In genomic region chr4:80184791-80185756, GRCh38 we compare ENCODE assay signal across 8 cellular contexts. TPM values are rescaled to one million over a fixed set of nuclear protein-coding genes. Genes with fewer than 3 reads are reported as not detected.
A peak's percentile ranks its signal among the peaks of the same experiment; 100 is the strongest.
DNase-seq lines count a peak whose midpoint lies in the region; ATAC-seq and TF ChIP-seq lines count a peak whose summit lies in the region.

No MANE protein-coding gene starts in this region.

- H3K27me3 ChIP-seq in BE2C (peaks cover 23% of the 10 kb centered on the region), kidney epithelial cell (ENCODE audit: control insufficient read depth, insufficient read depth, low read length) (peaks cover 58% of the 10 kb centered on the region), suprapubic skin (peaks cover 61% of the 10 kb centered on the region)

- H3K4me1 ChIP-seq in BE2C (peaks cover 8% of the 10 kb centered on the region), suprapubic skin (peaks cover 39% of the 10 kb centered on the region)

- TF ChIP-seq CTCF in BE2C (IDR thresholded peaks at IDR 0.05; ENCODE audit: low read depth, low read length) (no peak), HFFc6 (IDR thresholded peaks at IDR 0.05) (no peak), kidney epithelial cell (IDR thresholded peaks at IDR 0.05; ENCODE audit: insufficient read depth, low read length, poor library complexity, severe bottlenecking) (no peak), suprapubic skin (IDR thresholded peaks at IDR 0.05) (no peak)

- no peak for TF ChIP-seq EP300 in suprapubic skin (IDR thresholded peaks at IDR 0.05)

- TF ChIP-seq POLR2A in suprapubic skin (IDR thresholded peaks at IDR 0.05) = no peak

- H3K9me3 Mint-ChIP-seq in HFFc6 = peaks cover under 1% of the 10 kb centered on the region; the same call in 1 of the 2 replicates
- no peaks in the 10 kb centered on the region for H3K9me3 Mint-ChIP-seq in activated naive CD8-positive, alpha-beta T cell treated with anti-CD3 and anti-CD28 coated beads, Interleukin-2, amount 10 ng/mL, durations not matched to agents 7 days and 5 days

- H3K4me3 Mint-ChIP-seq in HFFc6 = peak overlapping the region; percentile 99
- peak overlapping the region; percentile 93 for H3K4me3 Mint-ChIP-seq in activated naive CD8-positive, alpha-beta T cell treated with anti-CD3 and anti-CD28 coated beads, Interleukin-2, amount 10 ng/mL, durations not matched to agents 7 days and 5 days

- ATAC-seq in activated naive CD8-positive, alpha-beta T cell treated with anti-CD3 and anti-CD28 coated beads, Interleukin-2, amount 10 ng/mL, durations not matched to agents 7 days and 5 days (ENCODE audit: low read depth) = no peak
- ATAC-seq in HG02938 (IDR thresholded peaks at IDR 0.05; ENCODE audit: unreplicated experiment) (no peak), GM19351 (IDR thresholded peaks at IDR 0.05; ENCODE audit: unreplicated experiment) (no peak)

- no peaks in the 10 kb centered on the region; the same call in 1 of the 2 replicates for H3K27me3 Mint-ChIP-seq in HFFc6 (ENCODE audit: insufficient read depth)
- peaks cover 33% of the 10 kb centered on the region for H3K27me3 Mint-ChIP-seq in activated naive CD8-positive, alpha-beta T cell treated with anti-CD3 and anti-CD28 coated beads, Interleukin-2, amount 10 ng/mL, durations not matched to agents 7 days and 5 days

- peak overlapping the region; percentile 76 for H3K27ac ChIP-seq in suprapubic skin

- H3K4me3 ChIP-seq in BE2C (ENCODE audit: low read depth, low read length) (peak overlapping the region; percentile 83), kidney epithelial cell (ENCODE audit: low read depth, low read length) (peak overlapping the region; percentile 43), suprapubic skin (peak overlapping the region; percentile 62)

- peaks cover 21% of the 10 kb centered on the region for H3K36me3 Mint-ChIP-seq in HFFc6 (ENCODE audit: low read depth)
- H3K36me3 Mint-ChIP-seq in activated naive CD8-positive, alpha-beta T cell treated with anti-CD3 and anti-CD28 coated beads, Interleukin-2, amount 10 ng/mL, durations not matched to agents 7 days and 5 days = peaks cover 4% of the 10 kb centered on the region

- H3K9me3 ChIP-seq in BE2C = no peaks in the 10 kb centered on the region
- H3K9me3 ChIP-seq in suprapubic skin = no peaks in the 10 kb centered on the region

- H3K4me1 Mint-ChIP-seq in HFFc6 (ENCODE audit: low read depth) = peaks cover 78% of the 10 kb centered on the region
- peaks cover 30% of the 10 kb centered on the region for H3K4me1 Mint-ChIP-seq in activated naive CD8-positive, alpha-beta T cell treated with anti-CD3 and anti-CD28 coated beads, Interleukin-2, amount 10 ng/mL, durations not matched to agents 7 days and 5 days

- H3K27ac Mint-ChIP-seq in HFFc6 = peak overlapping the region; percentile 95
- H3K27ac Mint-ChIP-seq in activated naive CD8-positive, alpha-beta T cell treated with anti-CD3 and anti-CD28 coated beads, Interleukin-2, amount 10 ng/mL, durations not matched to agents 7 days and 5 days = peak overlapping the region; percentile 91

- 6% methylated on average over 43 of the region's 43 CpGs for WGBS in suprapubic skin

- DNase-seq in BE2C (no peak), HFFc6 (no peak), kidney epithelial cell (ENCODE audit: low read depth) (no peak), suprapubic skin (ENCODE audit: low spot score in 2 of 2) (no peak), NCI-H1092 treated with DMSO at 0.1 percent for 48 hours (lab: John Stamatoyannopoulos, UW) (no peak)
- DNase-seq in activated naive CD8-positive, alpha-beta T cell treated with anti-CD3 and anti-CD28 coated beads, Interleukin-2, amount 10 ng/mL, durations not matched to agents 7 days and 5 days = peak; percentile 41

- no peaks in the 10 kb centered on the region for H3K36me3 ChIP-seq in BE2C
- no peaks in the 10 kb centered on the region for H3K36me3 ChIP-seq in kidney epithelial cell (ENCODE audit: control insufficient read depth, insufficient read depth, low read length)
- H3K36me3 ChIP-seq in suprapubic skin = no peaks in the 10 kb centered on the region

- POLR2A ChIA-PET in activated naive CD8-positive, alpha-beta T cell treated with anti-CD3 and anti-CD28 coated beads, Interleukin-2, amount 10 ng/mL, durations not matched to agents 7 days and 5 days (lab: Charles Lee) = interaction anchor here (1.2 to 3.9 kb wide), 4 partner anchors 9 to 59 kb away, joined by 3 to 22 read pairs (median 8); no protein-coding TSS in a partner anchor

RNA-seq across cellular contexts. Expression of gene PRDM8, which starts 12.2 kb away (rescaled TPM):
- 25.6 TPM for polyA plus RNA-seq in BE2C (2012; ENCODE audit: insufficient read depth, insufficient read length, low read depth)
- 10 to 100 TPM; 20.4 to 25.4 (median 23.9) TPM for total RNA-seq in HFFc6 (2021; fragmentation: NEBNext Ultra II Directional; extraction: Animal tissue kit (Norgen Biotek cat#: 25700))
- 1 to 10 TPM; 8.2 to 9.5 TPM for total RNA-seq in activated naive CD8-positive, alpha-beta T cell treated with anti-CD3 and anti-CD28 coated beads, Interleukin-2, amount 10 ng/mL, durations not matched to agents 7 days and 5 days
- total RNA-seq in kidney epithelial cell = 0.17 and 0.55 TPM in 2 replicates
- 1 to 10 TPM in 2 of 4 donors, under 1 TPM in 2; 0.49 to 1.9 (median 1.1) TPM for total RNA-seq in suprapubic skin
